ENCODE assay signal across 8 cellular contexts in the genomic region with DNA sequence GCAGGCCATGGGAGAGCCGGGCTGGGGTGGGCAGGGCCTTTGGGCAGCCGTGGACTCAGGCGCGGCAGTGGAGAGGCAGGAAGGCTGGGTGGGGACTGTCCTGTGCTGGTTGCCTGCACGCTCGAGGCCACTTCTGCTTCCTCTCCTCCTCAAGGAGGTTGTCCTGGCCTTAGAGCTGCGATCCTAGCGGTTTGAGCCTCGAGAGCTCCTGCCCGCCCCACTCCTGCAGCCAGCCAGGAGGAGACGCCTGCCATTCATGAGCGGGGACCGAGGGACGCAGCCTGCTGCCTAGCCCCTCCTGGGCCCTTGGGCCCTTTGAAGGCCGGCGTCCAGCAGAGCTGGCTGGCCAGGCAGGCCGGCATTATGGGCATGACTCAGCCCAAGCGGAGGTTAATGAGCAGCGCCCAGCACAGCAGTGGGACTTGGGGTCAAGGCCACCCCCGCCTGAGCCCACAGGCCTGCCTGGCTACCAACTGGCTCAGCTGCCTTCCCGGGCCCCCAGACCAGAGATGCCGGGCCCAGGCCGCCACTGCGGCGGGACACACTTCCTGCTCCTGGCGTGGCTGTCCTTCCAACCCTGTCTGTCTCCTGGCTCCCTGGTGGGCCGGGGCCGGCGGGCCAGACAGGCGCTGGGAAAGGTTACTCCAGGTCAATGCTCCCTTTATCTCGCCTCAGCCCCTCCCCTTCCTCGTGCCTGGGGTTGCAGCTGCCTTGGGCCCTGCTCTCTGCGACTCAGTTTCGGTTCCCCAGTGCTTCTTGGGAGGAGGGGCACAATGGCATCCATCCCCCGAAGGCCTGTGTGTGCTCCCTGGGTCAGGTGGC. TPM values are rescaled to one million over a fixed set of nuclear protein-coding genes. Genes with fewer than 3 reads are reported as not detected.
DNase-seq lines count a peak whose midpoint lies in the region; ATAC-seq and TF ChIP-seq lines count a peak whose summit lies in the region.

No MANE protein-coding gene starts in this region.

- H3K4me2 ChIP-seq in mesenchymal stem cell (ENCODE audit: low read length, poor library complexity, severe bottlenecking), result peak overlapping the region; percentile 42

- TF ChIP-seq POLR2A in testis (IDR thresholded peaks at IDR 0.05), result no peak

- peak overlapping the region; percentile 86 for H2BK5ac ChIP-seq in mesenchymal stem cell (ENCODE audit: low read depth, low read length, poor library complexity, severe bottlenecking)

- H4K8ac ChIP-seq in mesenchymal stem cell (ENCODE audit: low read length), result peak overlapping the region; percentile 92

- peak overlapping the region; percentile 83 to 89 for H2BK12ac ChIP-seq in mesenchymal stem cell (ENCODE audit: low read length in 2 of 2)

- H3K27ac Mint-ChIP-seq in dendritic cell treated with granulocyte-macrophage colony-stimulating factor and Interleukin-4, amounts not matched to agents 40 ng/mL and 50 ng/mL, for 4 days, result peak overlapping the region; percentile 92

- H3K9me3 Mint-ChIP-seq in dendritic cell treated with granulocyte-macrophage colony-stimulating factor and Interleukin-4, amounts not matched to agents 40 ng/mL and 50 ng/mL, for 4 days, result no peaks in the 10 kb centered on the region

- H3K4me3 ChIP-seq in HUES64 (ENCODE audit: low read length) (peak overlapping the region; percentile 16; the same call in 1 of the 2 replicates), mesenchymal stem cell (ENCODE audit: insufficient read depth in 1 of 2, low read depth in 1 of 2, low read length in 2 of 2) (peak overlapping the region in 1 of 2 experiments; percentile 49), testis (peak overlapping the region in 1 of 2 donors; percentile 79)

- peak overlapping the region; percentile 83 to 95 for H3K18ac ChIP-seq in mesenchymal stem cell (ENCODE audit: low read depth in 1 of 2, low read length in 2 of 2)

- intact Hi-C loops in dendritic cell treated with granulocyte-macrophage colony-stimulating factor and Interleukin-4, amounts not matched to agents 40 ng/mL and 50 ng/mL, for 4 days (cut with micrococcal nuclease), result no loop called here
- intact Hi-C loops in testis (cut with DNase I; ENCODE audit: low total_unique reads), result loop anchor here (10.0 kb wide), 1 partner anchor 68 kb away; a partner anchor contains a TSS

- H2AFZ ChIP-seq in mesenchymal stem cell (ENCODE audit: low read depth, low read length), result no peak overlapping the region

- H3K36me3 ChIP-seq in HUES64 (ENCODE audit: insufficient read depth, low read length), result peaks cover 11% of the 10 kb centered on the region
- H3K36me3 ChIP-seq in mesenchymal stem cell (ENCODE audit: control insufficient read depth in 1 of 2, insufficient read depth in 2 of 2, low read depth in 1 of 2, low read length in 2 of 2), result peaks cover 7 to 8% of the 10 kb centered on the region in 2 experiments
- no peaks in the 10 kb centered on the region for H3K36me3 ChIP-seq in testis (ENCODE audit: low read depth, missing control alignments)

- H3K23ac ChIP-seq in mesenchymal stem cell (ENCODE audit: low read length in 2 of 2), result peak overlapping the region; percentile 34 to 59

- no peak overlapping the region for H3K27ac ChIP-seq in HUES64 (ENCODE audit: low read depth, low read length)
- H3K27ac ChIP-seq in mesenchymal stem cell (ENCODE audit: low read length, poor library complexity, severe bottlenecking), result peak overlapping the region; percentile 83
- H3K27ac ChIP-seq in testis, result peak overlapping the region; percentile 72 to 82

- no peak overlapping the region for H2AK5ac ChIP-seq in mesenchymal stem cell (ENCODE audit: low read length, severe bottlenecking)

- H3K4me1 Mint-ChIP-seq in dendritic cell treated with granulocyte-macrophage colony-stimulating factor and Interleukin-4, amounts not matched to agents 40 ng/mL and 50 ng/mL, for 4 days (ENCODE audit: low read depth), result peaks cover 51% of the 10 kb centered on the region

- H4K91ac ChIP-seq in mesenchymal stem cell (ENCODE audit: low read length), result peak overlapping the region; percentile 97

- H3K4me1 ChIP-seq in HUES64 (ENCODE audit: insufficient read depth, low read length) (peaks cover 13% of the 10 kb centered on the region), mesenchymal stem cell (ENCODE audit: control insufficient read depth, insufficient read depth, low read depth, low read length) (peaks cover 36% of the 10 kb centered on the region), testis (no peaks in the 10 kb centered on the region)

- peak; percentile 42 for ATAC-seq in GM21390 (IDR thresholded peaks at IDR 0.05; ENCODE audit: unreplicated experiment)
- ATAC-seq in HG02970 (IDR thresholded peaks at IDR 0.05; ENCODE audit: low FRiP score, unreplicated experiment), result no peak

- no peaks in the 10 kb centered on the region for H3K27me3 ChIP-seq in HUES64 (ENCODE audit: insufficient read depth, low read length)
- H3K27me3 ChIP-seq in mesenchymal stem cell (ENCODE audit: control insufficient read depth in 1 of 2, insufficient read depth in 1 of 2, low read length in 2 of 2), result no peaks in the 10 kb centered on the region
- H3K27me3 ChIP-seq in testis, result no peaks in the 10 kb centered on the region

- 28% methylated on average over 35 of the region's 35 CpGs for WGBS in HUES64
- 2% methylated on average over 24 of the region's 35 CpGs for WGBS in mesenchymal stem cell
- WGBS in testis, 2 donors, result 29 to 47% methylated on average over 3 to 21 of the region's 35 CpGs

- peak overlapping the region; percentile 85 for H2BK120ac ChIP-seq in mesenchymal stem cell (ENCODE audit: low read depth, low read length)

- no peak overlapping the region for H3K9ac ChIP-seq in HUES64 (ENCODE audit: low read depth, low read length)
- peak overlapping the region; percentile 64 for H3K9ac ChIP-seq in mesenchymal stem cell (ENCODE audit: low read length)

- H3K4me3 Mint-ChIP-seq in dendritic cell treated with granulocyte-macrophage colony-stimulating factor and Interleukin-4, amounts not matched to agents 40 ng/mL and 50 ng/mL, for 4 days, result peak overlapping the region; percentile 75

- peak overlapping the region; percentile 93 for H2BK15ac ChIP-seq in mesenchymal stem cell (ENCODE audit: low read depth, poor library complexity, severe bottlenecking)

- H3K4ac ChIP-seq in mesenchymal stem cell (ENCODE audit: low read depth in 1 of 2, low read length in 2 of 2), result peak overlapping the region; percentile 89 to 94

- H3K79me1 ChIP-seq in mesenchymal stem cell (replicated peaks; ENCODE audit: low read length, poor library complexity, severe bottlenecking), result peaks cover 4% of the 10 kb centered on the region

- peak overlapping the region in 1 of 2 experiments; percentile 87 for H3K14ac ChIP-seq in mesenchymal stem cell (ENCODE audit: low read length in 2 of 2)

- H3K9me3 ChIP-seq in HUES64 (ENCODE audit: insufficient read depth, low read depth, low read length) (no peaks in the 10 kb centered on the region; the same call in 1 of the 2 replicates), mesenchymal stem cell (ENCODE audit: control insufficient read depth, low read length) (peaks cover 10% of the 10 kb centered on the region), testis (no peaks in the 10 kb centered on the region)

- H3K27me3 Mint-ChIP-seq in dendritic cell treated with granulocyte-macrophage colony-stimulating factor and Interleukin-4, amounts not matched to agents 40 ng/mL and 50 ng/mL, for 4 days, result no peaks in the 10 kb centered on the region

- no peak for TF ChIP-seq CTCF in testis (IDR thresholded peaks at IDR 0.05)

- peak; percentile 69 for DNase-seq in EL
- peak in 4 of 5 donors; percentile 13 to 66 (median 24) for DNase-seq in T-helper 1 cell
- DNase-seq in mesenchymal stem cell, result peak; percentile 77
- DNase-seq in testis, result peak; percentile 62

- H3K36me3 Mint-ChIP-seq in dendritic cell treated with granulocyte-macrophage colony-stimulating factor and Interleukin-4, amounts not matched to agents 40 ng/mL and 50 ng/mL, for 4 days (ENCODE audit: low read depth), result peaks cover 61% of the 10 kb centered on the region

RNA-seq across cellular contexts. Expression of a gene that starts 1.8 kb away (rescaled TPM):
- 5.2 TPM for polyA plus RNA-seq in HUES64 (2013, experiment 1 of 2)
- 7.4 TPM for polyA plus RNA-seq in HUES64 (2013, experiment 2 of 2)
- polyA plus RNA-seq in mesenchymal stem cell (2013, experiment 1 of 2), result 15.8 TPM
- polyA plus RNA-seq in mesenchymal stem cell (2013, experiment 2 of 2), result 15.4 TPM
- 100 to 1,000 TPM in 1 of 2 donors, 10 to 100 TPM in 1; 84.4 to 112 TPM for total RNA-seq in testis
- 34.3 TPM for polyA plus RNA-seq in testis (ENCODE audit: insufficient read depth, low read depth, low replicate concordance)

RNA-seq across cellular contexts. Expression of a gene that starts 2.3 kb away (rescaled TPM):
- 109 TPM for polyA plus RNA-seq in HUES64 (2013, experiment 1 of 2)
- 110 TPM for polyA plus RNA-seq in HUES64 (2013, experiment 2 of 2)
- 125 TPM for polyA plus RNA-seq in mesenchymal stem cell (2013, experiment 1 of 2)
- 127 TPM for polyA plus RNA-seq in mesenchymal stem cell (2013, experiment 2 of 2)
- total RNA-seq in testis, result 100 to 1,000 TPM; 149 to 153 TPM
- 222 TPM for polyA plus RNA-seq in testis (ENCODE audit: insufficient read depth, low read depth, low replicate concordance)

RNA-seq across cellular contexts. Expression of a gene that starts 37.6 kb away (rescaled TPM):
- 1.6 TPM for polyA plus RNA-seq in HUES64 (2013, experiment 1 of 2)
- 3.6 TPM for polyA plus RNA-seq in HUES64 (2013, experiment 2 of 2)
- polyA plus RNA-seq in mesenchymal stem cell (2013, experiment 1 of 2), result 8.0 TPM
- 8.5 TPM for polyA plus RNA-seq in mesenchymal stem cell (2013, experiment 2 of 2)
- total RNA-seq in testis, result 10 to 100 TPM; 49.3 to 57.9 TPM
- polyA plus RNA-seq in testis (ENCODE audit: insufficient read depth, low read depth, low replicate concordance), result 28.0 TPM

RNA-seq across cellular contexts. Expression of a gene that starts 38.8 kb away (rescaled TPM):
- polyA plus RNA-seq in HUES64 (2013, experiment 1 of 2), result 76.3 TPM
- polyA plus RNA-seq in HUES64 (2013, experiment 2 of 2), result 77.8 TPM
- polyA plus RNA-seq in mesenchymal stem cell (2013, experiment 1 of 2), result 26.1 TPM
- polyA plus RNA-seq in mesenchymal stem cell (2013, experiment 2 of 2), result 26.0 TPM
- 100 to 1,000 TPM in 1 of 2 donors, 10 to 100 TPM in 1; 91.3 to 107 TPM for total RNA-seq in testis
- 73.5 TPM for polyA plus RNA-seq in testis (ENCODE audit: insufficient read depth, low read depth, low replicate concordance)

RNA-seq across cellular contexts. Expression of a gene that starts 52.9 kb away (rescaled TPM):
- polyA plus RNA-seq in HUES64 (2013, experiment 1 of 2), result 2.7 TPM
- 3.6 TPM for polyA plus RNA-seq in HUES64 (2013, experiment 2 of 2)
- 0.10 TPM for polyA plus RNA-seq in mesenchymal stem cell (2013, experiment 1 of 2)
- polyA plus RNA-seq in mesenchymal stem cell (2013, experiment 2 of 2), result 0.03 TPM
- 10 to 100 TPM; 41.0 to 51.5 TPM for total RNA-seq in testis
- polyA plus RNA-seq in testis (ENCODE audit: insufficient read depth, low read depth, low replicate concordance), result 19.9 TPM

Comparison
In these comparisons a context has a peak if more than half of its experiments do, and no peak if none do; other contexts are left out.
1. DNase-seq: peak in every context shown above with its lines; median percentile 77 in mesenchymal stem cell; 69 in EL; 62 in testis; 24 in T-helper 1 cell.